Comparison of ENCODE assay signal across 8 cellular contexts in the genomic region with DNA sequence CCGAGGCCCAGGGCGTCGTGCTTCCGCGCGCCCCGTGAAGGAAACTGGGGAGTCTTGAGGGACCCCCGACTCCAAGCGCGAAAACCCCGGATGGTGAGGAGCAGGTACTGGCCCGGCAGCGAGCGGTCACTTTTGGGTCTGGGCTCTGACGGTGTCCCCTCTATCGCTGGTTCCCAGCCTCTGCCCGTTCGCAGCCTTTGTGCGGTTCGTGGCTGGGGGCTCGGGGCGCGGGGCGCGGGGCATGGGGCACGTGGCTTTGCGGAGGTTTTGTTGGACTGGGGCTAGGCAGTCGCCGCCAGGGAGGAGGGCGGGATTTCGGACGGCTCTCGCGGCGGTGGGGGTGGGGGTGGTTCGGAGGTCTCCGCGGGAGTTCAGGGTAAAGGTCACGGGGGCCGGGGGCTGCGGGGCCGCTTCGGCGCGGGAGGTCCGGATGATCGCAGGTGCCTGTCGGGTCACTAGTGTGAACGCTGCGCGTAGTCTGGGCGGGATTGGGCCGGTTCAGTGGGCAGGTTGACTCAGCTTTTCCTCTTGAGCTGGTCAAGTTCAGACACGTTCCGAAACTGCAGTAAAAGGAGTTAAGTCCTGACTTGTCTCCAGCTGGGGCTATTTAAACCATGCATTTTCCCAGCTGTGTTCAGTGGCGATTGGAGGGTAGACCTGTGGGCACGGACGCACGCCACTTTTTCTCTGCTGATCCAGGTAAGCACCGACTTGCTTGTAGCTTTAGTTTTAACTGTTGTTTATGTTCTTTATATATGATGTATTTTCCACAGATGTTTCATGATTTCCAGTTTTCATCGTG. TPM values are rescaled to one million over a fixed set of nuclear protein-coding genes. Genes with fewer than 3 reads are reported as not detected.
DNase-seq lines count a peak whose midpoint lies in the region; FAIRE-seq and TF ChIP-seq lines count a peak whose summit lies in the region.

No MANE protein-coding gene starts in this region.

- peaks cover 17 to 18% of the 10 kb centered on the region in 2 experiments for H3K4me1 ChIP-seq in neutrophil (ENCODE audit: control insufficient read depth in 1 of 2, insufficient read depth in 1 of 2, low read depth in 1 of 2, low read length in 1 of 2)

- no peak for FAIRE-seq in frontal cortex (lab: Jason Lieb, UNC)

- H3K4me3 ChIP-seq in MG63 (peak overlapping the region; percentile 99), neutrophil (ENCODE audit: low read depth in 1 of 2, low read length in 1 of 2) (peak overlapping the region; percentile 88 to 97)

- no peaks in the 10 kb centered on the region for H3K27me3 ChIP-seq in MG63
- no peaks in the 10 kb centered on the region for H3K27me3 ChIP-seq in neutrophil

- DNase-seq in GDM1 (lab: John Stamatoyannopoulos, UW): peak; percentile 59
- DNase-seq in HCEC 1CT: peak; percentile 93
- DNase-seq in MG63: peak; percentile 91
- DNase-seq in SIG-M5 (lab: John Stamatoyannopoulos, UW): peak; percentile 81
- DNase-seq in activated naive CD4-positive, alpha-beta T cell (lab: John Stamatoyannopoulos, UW): peak; percentile 31 to 55 (median 40)
- peak; percentile 57 to 61 for DNase-seq in frontal cortex (ENCODE audit: low spot score in 2 of 2)
- DNase-seq in substantia nigra (lab: John Stamatoyannopoulos, UW): peak in 45 of 49 donors; percentile 10 to 74 (median 53)

- H3K36me3 ChIP-seq in MG63 (peaks cover 44% of the 10 kb centered on the region), neutrophil (peaks cover 29% of the 10 kb centered on the region)

- no peak for TF ChIP-seq CTCF in neutrophil (IDR thresholded peaks at IDR 0.05)

- H3K27ac ChIP-seq in neutrophil (peak overlapping the region; percentile 97), substantia nigra (ENCODE audit: low read depth, low read length, poor library complexity, severe bottlenecking) (peak overlapping the region; percentile 95)

- H3K9me3 ChIP-seq in MG63: no peaks in the 10 kb centered on the region; the same call in 1 of the 2 replicates
- H3K9me3 ChIP-seq in neutrophil: no peaks in the 10 kb centered on the region

RNA-seq across cellular contexts. Expression of a gene that starts 0.6 kb away (rescaled TPM):
- 17.4 and 38.3 TPM in 2 replicates for total RNA-seq in MG63 (2014; rRNA removed; shearing (Covaris generic); ENCODE audit: low replicate concordance)
- total RNA-seq in frontal cortex: 47.3 TPM

Comparison
In these comparisons a context has a peak if more than half of its experiments do, and no peak if none do; other contexts are left out.
1. Peak in every context shown above with its lines: DNase-seq, H3K4me3 ChIP-seq and H3K27ac ChIP-seq.
2. DNase-seq: peak in every context shown above with its lines; median percentile 93 in HCEC 1CT; 91 in MG63; 81 in SIG-M5; 59 in GDM1; 59 in frontal cortex; 53 in substantia nigra; 40 in activated naive CD4-positive, alpha-beta T cell.